Comparison of ENCODE assay signal across 21 cellular contexts in genomic region chr1:210686841-210687240, GRCh38.
"Had no signal": no experiment of that assay in that cellular context is flagged by ENCODE, and none has a peak within 500 bp of the region (broad histone marks: within the 10 kb centered on the region; RNA-seq: fewer than 3 reads in every experiment).

No MANE protein-coding gene starts in this region.

- ATAC-seq: PC-3 had no signal

- H3K4me1 Mint-ChIP-seq: activated T-helper 17 cell treated with anti-CD3 and anti-CD28 coated beads, Interleukin-2, amount 50 U/mL, for 72 hours had no signal

- H3K4me3 Mint-ChIP-seq: activated B cell treated with CpG ODN at 0.5 μM for 24 hours; activated CD4-positive, alpha-beta memory T cell treated with anti-CD3 and anti-CD28 coated beads for 36 hours; activated CD4-positive, alpha-beta T cell treated with anti-CD3 and anti-CD28 coated beads, Interleukin-2, amount 10 ng/mL, durations not matched to agents 7 days and 5 days; activated naive CD4-positive, alpha-beta T cell treated with anti-CD3 and anti-CD28 coated beads for 36 hours; activated naive CD8-positive, alpha-beta T cell; activated T-helper 17 cell treated with anti-CD3 and anti-CD28 coated beads, Interleukin-2, amount 50 U/mL, for 72 hours had no signal

- H3K27ac ChIP-seq: SJSA1 had no signal

- H3K9me3 Mint-ChIP-seq: activated B cell treated with CpG ODN at 0.5 μM for 24 hours; activated CD4-positive, alpha-beta memory T cell treated with anti-CD3 and anti-CD28 coated beads for 36 hours; activated CD4-positive, alpha-beta T cell treated with anti-CD3 and anti-CD28 coated beads, Interleukin-2, amount 10 ng/mL, durations not matched to agents 7 days and 5 days; activated naive CD4-positive, alpha-beta T cell treated with anti-CD3 and anti-CD28 coated beads for 36 hours; activated T-helper 17 cell treated with anti-CD3 and anti-CD28 coated beads, Interleukin-2, amount 50 U/mL, for 72 hours had no signal

- H3K27me3 ChIP-seq: SJSA1 had no signal

- H3K27me3 Mint-ChIP-seq: activated B cell treated with CpG ODN at 0.5 μM for 24 hours; activated CD4-positive, alpha-beta memory T cell treated with anti-CD3 and anti-CD28 coated beads for 36 hours; activated CD4-positive, alpha-beta T cell treated with anti-CD3 and anti-CD28 coated beads, Interleukin-2, amount 10 ng/mL, durations not matched to agents 7 days and 5 days; activated naive CD8-positive, alpha-beta T cell; activated T-helper 17 cell treated with anti-CD3 and anti-CD28 coated beads, Interleukin-2, amount 50 U/mL, for 72 hours had no signal

- H3K36me3 Mint-ChIP-seq: activated CD4-positive, alpha-beta memory T cell treated with anti-CD3 and anti-CD28 coated beads for 36 hours had no signal

- H3K36me3 ChIP-seq: SJSA1 had no signal

- H3K9me3 ChIP-seq: SJSA1 had no signal

- DNase-seq: activated B cell treated with CpG ODN at 0.5 μM for 24 hours; activated CD4-positive, alpha-beta memory T cell treated with anti-CD3 and anti-CD28 coated beads for 36 hours; activated CD4-positive, alpha-beta T cell treated with anti-CD3 and anti-CD28 coated beads for 1 hour; activated CD4-positive, alpha-beta T cell treated with anti-CD3 and anti-CD28 coated beads, Interleukin-2, amount 10 ng/mL, durations not matched to agents 7 days and 5 days; activated gamma-delta T cell; activated naive CD4-positive, alpha-beta T cell treated with anti-CD3 and anti-CD28 coated beads for 36 hours; activated T-cell treated with anti-CD3 and anti-CD28 coated beads for 4 hours; activated T-cell treated with anti-CD3 and anti-CD28 coated beads, Interleukin-2, amount 50 U/mL, for 48 hours; KG1; NCI-H1105 treated with DMSO at 0.1 percent for 48 hours; NCI-H146; NCI-H187 treated with DMSO at 0.1 percent for 48 hours; NCI-H2081 treated with DMSO at 0.1 percent for 48 hours; NCI-H446; NCI-H524; SHP77; SW 1271 had no signal

- H3K27ac Mint-ChIP-seq: activated B cell treated with CpG ODN at 0.5 μM for 24 hours; activated CD4-positive, alpha-beta memory T cell treated with anti-CD3 and anti-CD28 coated beads for 36 hours; activated CD4-positive, alpha-beta T cell treated with anti-CD3 and anti-CD28 coated beads, Interleukin-2, amount 10 ng/mL, durations not matched to agents 7 days and 5 days; activated naive CD4-positive, alpha-beta T cell treated with anti-CD3 and anti-CD28 coated beads for 36 hours; activated naive CD8-positive, alpha-beta T cell; activated T-helper 17 cell treated with anti-CD3 and anti-CD28 coated beads, Interleukin-2, amount 50 U/mL, for 72 hours had no signal

- H3K4me3 ChIP-seq: SJSA1 had no signal

- H3K4me1 ChIP-seq: SJSA1 had no signal
